13 cellular contexts compared by ENCODE assay signal in genomic region chr20:47276251-47276650, GRCh38.
DNase-seq lines count a peak whose midpoint lies in the region; ATAC-seq and TF ChIP-seq lines count a peak whose summit lies in the region.
"Had no signal": no experiment of that assay in that cellular context is flagged by ENCODE, and none has a peak within 500 bp of the region (broad histone marks: within the 10 kb centered on the region; RNA-seq: fewer than 3 reads in every experiment).

No MANE protein-coding gene starts in this region.

- H3K4me1 ChIP-seq in fibroblast of lung (ENCODE audit: control insufficient read depth, extremely low read depth, insufficient read depth, low read length) (peaks cover 17% of the 10 kb centered on the region), subcutaneous abdominal adipose tissue (ENCODE audit: control insufficient read depth in 5 of 5, insufficient read depth in 5 of 5, low read length in 5 of 5) (peaks cover 2 to 37% (median 33%) of the 10 kb centered on the region in 5 donors)

- H2AFZ ChIP-seq in fibroblast of lung (ENCODE audit: low read length), result no peak overlapping the region
- H2AFZ ChIP-seq: parathyroid adenoma had no signal

- H3K36me3 ChIP-seq in fibroblast of lung (ENCODE audit: control insufficient read depth, insufficient read depth, low read length) (peaks cover 11% of the 10 kb centered on the region), subcutaneous abdominal adipose tissue (ENCODE audit: control insufficient read depth in 5 of 5, insufficient read depth in 5 of 5, low read length in 5 of 5) (peaks cover 4 to 41% (median 32%) of the 10 kb centered on the region in 5 donors)

- intact Hi-C loops in activated CD4-positive, alpha-beta T cell treated with anti-CD3 and anti-CD28 coated beads, Interleukin-2, amount 10 ng/mL, durations not matched to agents 24 days and 14 days (cut with micrococcal nuclease), result no loop called here
- intact Hi-C loops in activated B cell treated with CpG ODN at 0.5 μM for 24 hours (cut with micrococcal nuclease), result no loop called here

- ATAC-seq in activated B cell treated with CpG ODN at 0.5 μM for 24 hours (ENCODE audit: low read depth), result no peak
- no peak for ATAC-seq in HG03280 (IDR thresholded peaks at IDR 0.05; ENCODE audit: unreplicated experiment)

- H3K27me3 Mint-ChIP-seq in activated CD4-positive, alpha-beta T cell treated with anti-CD3 and anti-CD28 coated beads, Interleukin-2, amount 10 ng/mL, durations not matched to agents 24 days and 14 days, result no peaks in the 10 kb centered on the region
- no peaks in the 10 kb centered on the region for H3K27me3 Mint-ChIP-seq in activated B cell treated with CpG ODN at 0.5 μM for 24 hours

- H3K9me3 Mint-ChIP-seq in activated CD4-positive, alpha-beta T cell treated with anti-CD3 and anti-CD28 coated beads, Interleukin-2, amount 10 ng/mL, durations not matched to agents 24 days and 14 days, result no peaks in the 10 kb centered on the region
- H3K9me3 Mint-ChIP-seq in activated B cell treated with CpG ODN at 0.5 μM for 24 hours, result no peaks in the 10 kb centered on the region

- POLR2A ChIA-PET in activated B cell treated with CpG ODN at 0.5 μM for 24 hours (lab: Charles Lee), result no interaction called here

- H4K20me1 ChIP-seq in fibroblast of lung (ENCODE audit: control insufficient read depth, extremely low read depth, insufficient read depth, low read length), result no peaks in the 10 kb centered on the region

- H3K27ac ChIP-seq in fibroblast of lung (ENCODE audit: insufficient read depth, low read length) (peak overlapping the region; percentile 53), subcutaneous abdominal adipose tissue (ENCODE audit: low read depth, low read length) (peak overlapping the region; percentile 65)
- H3K27ac ChIP-seq: parathyroid adenoma had no signal

- H3K27ac Mint-ChIP-seq in activated CD4-positive, alpha-beta T cell treated with anti-CD3 and anti-CD28 coated beads, Interleukin-2, amount 10 ng/mL, durations not matched to agents 24 days and 14 days, result peak overlapping the region; percentile 56
- peak overlapping the region; percentile 56 for H3K27ac Mint-ChIP-seq in activated B cell treated with CpG ODN at 0.5 μM for 24 hours

- H3K4me3 Mint-ChIP-seq in activated CD4-positive, alpha-beta T cell treated with anti-CD3 and anti-CD28 coated beads, Interleukin-2, amount 10 ng/mL, durations not matched to agents 24 days and 14 days, result no peak overlapping the region
- H3K4me3 Mint-ChIP-seq in activated B cell treated with CpG ODN at 0.5 μM for 24 hours, result no peak overlapping the region

- peaks cover 62% of the 10 kb centered on the region for H3K36me3 Mint-ChIP-seq in activated CD4-positive, alpha-beta T cell treated with anti-CD3 and anti-CD28 coated beads, Interleukin-2, amount 10 ng/mL, durations not matched to agents 24 days and 14 days (ENCODE audit: low read depth)
- H3K36me3 Mint-ChIP-seq in activated B cell treated with CpG ODN at 0.5 μM for 24 hours (ENCODE audit: low read depth), result peaks cover 75% of the 10 kb centered on the region

- H3K27me3 ChIP-seq in fibroblast of lung (ENCODE audit: control insufficient read depth, insufficient read depth, low read length) (no peaks in the 10 kb centered on the region), subcutaneous abdominal adipose tissue (ENCODE audit: control insufficient read depth in 5 of 5, insufficient read depth in 4 of 5, low read length in 5 of 5) (no peaks in the 10 kb centered on the region)
- H3K27me3 ChIP-seq: Peyer's patch had no signal

- H3K4me1 Mint-ChIP-seq in activated CD4-positive, alpha-beta T cell treated with anti-CD3 and anti-CD28 coated beads, Interleukin-2, amount 10 ng/mL, durations not matched to agents 24 days and 14 days, result peaks cover 40% of the 10 kb centered on the region
- H3K4me1 Mint-ChIP-seq in activated B cell treated with CpG ODN at 0.5 μM for 24 hours, result peaks cover 25% of the 10 kb centered on the region

- H3K4me2 ChIP-seq in fibroblast of lung (ENCODE audit: extremely low read depth, insufficient read depth, low read length), result no peak overlapping the region

- TF ChIP-seq CTCF in activated B cell treated with CpG ODN at 0.5 μM for 24 hours (IDR thresholded peaks at IDR 0.05) (no peak), fibroblast of lung (conservative IDR thresholded peaks at IDR 0.05 in 1 of 2, IDR thresholded peaks at IDR 0.05 in 1 of 2; ENCODE audit: low read depth in 1 of 2, low read length in 2 of 2) (no peak)

- H3K9ac ChIP-seq in fibroblast of lung (ENCODE audit: insufficient read depth, low read length) (no peak overlapping the region), subcutaneous abdominal adipose tissue (ENCODE audit: low read length in 5 of 5) (no peak overlapping the region)
- H3K9ac ChIP-seq: parathyroid adenoma had no signal

- CTCF ChIA-PET in activated B cell treated with CpG ODN at 0.5 μM for 24 hours (lab: Charles Lee), result interaction anchor here (5.1 to 8.8 kb wide), 3 partner anchors 14 to 344 kb away, joined by 58 to 398 read pairs (median 62); no protein-coding TSS in a partner anchor

- H3K9me3 ChIP-seq in fibroblast of lung (ENCODE audit: control insufficient read depth, insufficient read depth, low read depth, low read length), result no peaks in the 10 kb centered on the region
- H3K9me3 ChIP-seq in subcutaneous abdominal adipose tissue (ENCODE audit: control insufficient read depth in 5 of 5, low read length in 5 of 5), result no peaks in the 10 kb centered on the region
- H3K9me3 ChIP-seq: Peyer's patch had no signal

- H3K79me2 ChIP-seq in fibroblast of lung (ENCODE audit: control insufficient read depth, insufficient read depth, low read length), result peaks cover 6% of the 10 kb centered on the region

- H3K4me3 ChIP-seq in fibroblast of lung (replicated peaks in 1 of 4; ENCODE audit: control extremely low read depth in 1 of 4, insufficient read depth in 1 of 4, low read depth in 3 of 4, low read length in 4 of 4), result no peak overlapping the region
- no peak overlapping the region for H3K4me3 ChIP-seq in subcutaneous abdominal adipose tissue (ENCODE audit: low read depth in 1 of 5, low read length in 5 of 5)
- H3K4me3 ChIP-seq: Peyer's patch had no signal

- no peak for DNase-seq in activated CD4-positive, alpha-beta T cell treated with anti-CD3 and anti-CD28 coated beads, Interleukin-2, amount 10 ng/mL, durations not matched to agents 24 days and 14 days
- no peak for DNase-seq in activated CD4-positive, alpha-beta T cell treated with anti-CD3 and anti-CD28 coated beads, Interleukin-2, amount 50 U/mL, for 4 hours
- DNase-seq in activated B cell treated with CpG ODN at 0.5 μM for 24 hours (no peak), fibroblast of lung (ENCODE audit: low read depth in 2 of 2) (no peak), NOMO-1 (lab: John Stamatoyannopoulos, UW; ENCODE audit: unreplicated experiment in 2 of 2) (no peak), NCI-H2171 treated with DMSO at 0.1 percent for 48 hours (lab: John Stamatoyannopoulos, UW) (no peak)
- DNase-seq: DMS 273 treated with DMSO at 0.1 percent for 48 hours; Peyer's patch; stimulated activated CD4-positive, alpha-beta T cell treated with anti-CD3 and anti-CD28 coated beads, Interleukin-4, amount 100 ng/mL, for 24 hours; T1000 had no signal
